8 cellular contexts compared by ENCODE assay signal in genomic region chr19:1020868-1021425, GRCh38. TPM values are rescaled to one million over a fixed set of nuclear protein-coding genes. Genes with fewer than 3 reads are reported as not detected.
A peak's percentile ranks its signal among the peaks of the same experiment; 100 is the strongest.
DNase-seq lines count a peak whose midpoint lies in the region; ATAC-seq lines count a peak whose summit lies in the region.

Gene TMEM259, minus strand, starts transcription at chr19:1021123. Its CDS starts 127 bp downstream, at chr19:1020996.

- H3K9me3 ChIP-seq in ectodermal cell (ENCODE audit: control insufficient read depth, low read length) = no peaks in the 10 kb centered on the region

- H3K4me1 ChIP-seq in ectodermal cell (ENCODE audit: control insufficient read depth, insufficient read depth, low read length) = peaks cover 28% of the 10 kb centered on the region

- H3K27me3 ChIP-seq in ectodermal cell (ENCODE audit: control insufficient read depth, insufficient read depth, low read length, poor library complexity, severe bottlenecking) = no peaks in the 10 kb centered on the region

- H3K4me3 ChIP-seq in ectodermal cell (ENCODE audit: insufficient read depth, low read depth, low read length) = peak within 1 kb of the TSS; percentile 66

- H3K36me3 ChIP-seq in ectodermal cell (ENCODE audit: control insufficient read depth, insufficient read depth, low read length) = no peaks in the 10 kb centered on the region

- H3K27ac ChIP-seq in ectodermal cell (ENCODE audit: insufficient read depth, low read depth, low read length, poor library complexity, severe bottlenecking) = peak within 1 kb of the TSS; percentile 94

- peak; percentile 74 for ATAC-seq in GM21360 (IDR thresholded peaks at IDR 0.05; ENCODE audit: unreplicated experiment)

- 0% methylated on average over 68 of the region's 68 CpGs for WGBS in ectodermal cell, 2 experiments

- DNase-seq in COLO829 (ENCODE audit: low spot score) = peak; percentile 97
- DNase-seq in HT1080 (ENCODE audit: low read depth) = peak; percentile 95
- DNase-seq in NOMO-1 (lab: John Stamatoyannopoulos, UW; ENCODE audit: unreplicated experiment in 2 of 2) = peak; percentile 92 to 99
- DNase-seq in activated CD8-positive, alpha-beta memory T cell treated with anti-CD3 and anti-CD28 coated beads for 24 hours = peak; percentile 97
- DNase-seq in lung microvascular endothelial cell (ENCODE audit: low read depth in 2 of 2) = peak; percentile 97 to 99
- DNase-seq in stimulated activated CD4-positive, alpha-beta T cell treated with anti-CD3 and anti-CD28 coated beads, TNF-alpha, amount 100 ng/mL, for 4 hours (ENCODE audit: low read depth in 3 of 3) = peak; percentile 93 to 97 (median 96)

RNA-seq across cellular contexts. Expression of gene TMEM259, which starts in this region (rescaled TPM):
- total RNA-seq in HT1080 (2014; rRNA removed; shearing (Covaris generic)) = 127 and 130 TPM in 2 replicates
- polyA plus RNA-seq in HT1080 (2015; cell fraction: cytosol; rRNA removed) = 127 and 148 TPM in 2 replicates
- 708 and 783 TPM in 2 replicates for polyA plus RNA-seq in HT1080 (2015; cell fraction: nucleus; rRNA removed)
- 143 TPM for polyA plus RNA-seq in ectodermal cell (2013, experiment 1 of 4)
- polyA plus RNA-seq in ectodermal cell (2013, experiment 2 of 4) = 130 TPM
- polyA plus RNA-seq in ectodermal cell (2013, experiment 3 of 4) = 119 TPM
- 131 TPM for polyA plus RNA-seq in ectodermal cell (2013, experiment 4 of 4)
- 29.4 and 43.8 TPM in 2 replicates for total RNA-seq in lung microvascular endothelial cell

Comparison
In these comparisons a context has a peak if more than half of its experiments do, and no peak if none do; other contexts are left out.
1. Peak in every context shown above with its lines: DNase-seq, ATAC-seq, H3K4me3 ChIP-seq and H3K27ac ChIP-seq.